Comparison of ENCODE assay signal across 1 cellular context in genomic region chr10:103616705-103617361, GRCh38.
TF ChIP-seq lines count a peak whose summit lies in the region.

No MANE protein-coding gene starts in this region.

TF ChIP-seq in GM23338, 12 proteins besides CTCF, POLR2A, EP300 and RAD21 (continued from another document):
- TF ChIP-seq ZNF462 (CRISPR knock-in tag; IDR thresholded peaks at IDR 0.05) (no peak), JUNB (IDR thresholded peaks at IDR 0.05; ENCODE audit: unreplicated experiment) (no peak)
